Comparison of ENCODE assay signal across 10 cellular contexts in genomic region chr16:75061677-75062076, GRCh38. TPM values are rescaled to one million over a fixed set of nuclear protein-coding genes. Genes with fewer than 3 reads are reported as not detected.
DNase-seq lines count a peak whose midpoint lies in the region; ATAC-seq and TF ChIP-seq lines count a peak whose summit lies in the region.
"Had no signal": no experiment of that assay in that cellular context is flagged by ENCODE, and none has a peak within 500 bp of the region (broad histone marks: within the 10 kb centered on the region; RNA-seq: fewer than 3 reads in every experiment).

No MANE protein-coding gene starts in this region.

- intact Hi-C loops in Panc1 (cut with micrococcal nuclease; ENCODE audit: unreplicated experiment), result no loop called here

- no peak overlapping the region for H3K4me2 ChIP-seq in hepatocyte

- H3K79me2 ChIP-seq in hepatocyte, result peaks cover 88% of the 10 kb centered on the region

- peaks cover 6% of the 10 kb centered on the region for H4K20me1 ChIP-seq in hepatocyte (ENCODE audit: insufficient read depth, poor library complexity, severe bottlenecking)

- H3K9me2 ChIP-seq in hepatocyte (replicated peaks; ENCODE audit: insufficient read depth), result no peaks in the 10 kb centered on the region

- H3K9me3 ChIP-seq in Panc1 (ENCODE audit: control insufficient read depth, insufficient read depth, low read depth, low read length), result no peaks in the 10 kb centered on the region
- no peaks in the 10 kb centered on the region for H3K9me3 ChIP-seq in hepatocyte (ENCODE audit: low read depth)
- no peaks in the 10 kb centered on the region for H3K9me3 ChIP-seq in thymus (ENCODE audit: control insufficient read depth)
- H3K9me3 ChIP-seq: SJSA1 had no signal

- CTCF ChIA-PET in activated CD4-positive, alpha-beta T cell treated with anti-CD3 and anti-CD28 coated beads, Interleukin-2, amount 10 ng/mL, durations not matched to agents 7 days and 5 days (lab: Charles Lee), result interaction anchor here (0.9 to 3.0 kb wide), 5 partner anchors 9 to 50 kb away, joined by 3 to 11 read pairs (median 5); no protein-coding TSS in a partner anchor
- CTCF ChIA-PET in Panc1 (lab: Charles Lee), result interaction anchor here (1.0 kb wide), 1 partner anchor 50 kb away, joined by 4 read pairs; no protein-coding TSS in a partner anchor

- H3K9me3 Mint-ChIP-seq in activated CD4-positive, alpha-beta T cell treated with anti-CD3 and anti-CD28 coated beads, Interleukin-2, amount 10 ng/mL, durations not matched to agents 7 days and 5 days, result no peaks in the 10 kb centered on the region
- H3K9me3 Mint-ChIP-seq: activated naive CD4-positive, alpha-beta T cell treated with anti-CD3 and anti-CD28 coated beads for 36 hours had no signal

- TF ChIP-seq CTCF in Panc1 (IDR thresholded peaks at IDR 0.05) (no peak), hepatocyte (IDR thresholded peaks at IDR 0.05; ENCODE audit: poor library complexity) (no peak)

- H3K4me3 ChIP-seq in Panc1 (ENCODE audit: low read depth in 2 of 2, low read length in 2 of 2) (no peak overlapping the region), hepatocyte (no peak overlapping the region), thymus (ENCODE audit: low read length) (no peak overlapping the region)
- H3K4me3 ChIP-seq: SJSA1 had no signal

- 90% methylated on average over 4 of the region's 4 CpGs for WGBS in hepatocyte (ENCODE audit: low lambda C conversion rate, missing lambda C conversion rate)
- 41% methylated on average over 4 of the region's 4 CpGs for WGBS in thymus

- POLR2A ChIA-PET in activated CD4-positive, alpha-beta T cell treated with anti-CD3 and anti-CD28 coated beads, Interleukin-2, amount 10 ng/mL, durations not matched to agents 7 days and 5 days (lab: Charles Lee), result no interaction called here
- POLR2A ChIA-PET in Panc1 (lab: Charles Lee), result no interaction called here

- peak overlapping the region; percentile 65 for H3K27ac ChIP-seq in Panc1 (ENCODE audit: low read length)
- H3K27ac ChIP-seq in hepatocyte, result peak overlapping the region; percentile 24
- peak overlapping the region; percentile 88 for H3K27ac ChIP-seq in thymus (ENCODE audit: low read depth)
- H3K27ac ChIP-seq: SJSA1 had no signal

- H3K27me3 Mint-ChIP-seq in activated CD4-positive, alpha-beta T cell treated with anti-CD3 and anti-CD28 coated beads, Interleukin-2, amount 10 ng/mL, durations not matched to agents 7 days and 5 days, result no peaks in the 10 kb centered on the region

- no peak overlapping the region for H3K4me3 Mint-ChIP-seq in activated CD4-positive, alpha-beta T cell treated with anti-CD3 and anti-CD28 coated beads, Interleukin-2, amount 10 ng/mL, durations not matched to agents 7 days and 5 days
- H3K4me3 Mint-ChIP-seq: activated naive CD4-positive, alpha-beta T cell treated with anti-CD3 and anti-CD28 coated beads for 36 hours had no signal

- peaks cover 31% of the 10 kb centered on the region for H3K4me1 ChIP-seq in Panc1 (ENCODE audit: control insufficient read depth, insufficient read depth, low read length)
- H3K4me1 ChIP-seq in hepatocyte (ENCODE audit: insufficient read depth), result peaks cover 24% of the 10 kb centered on the region
- peaks cover 62% of the 10 kb centered on the region for H3K4me1 ChIP-seq in thymus (ENCODE audit: control insufficient read depth, insufficient read depth, low read length)
- H3K4me1 ChIP-seq: SJSA1 had no signal

- H3K4me1 Mint-ChIP-seq in activated CD4-positive, alpha-beta T cell treated with anti-CD3 and anti-CD28 coated beads, Interleukin-2, amount 10 ng/mL, durations not matched to agents 7 days and 5 days, result peaks cover 50% of the 10 kb centered on the region

- H3K36me3 ChIP-seq in Panc1 (ENCODE audit: control insufficient read depth, insufficient read depth, low read length) (no peaks in the 10 kb centered on the region), hepatocyte (replicated peaks; ENCODE audit: insufficient read depth, low read depth) (no peaks in the 10 kb centered on the region), thymus (ENCODE audit: control insufficient read depth, insufficient read depth) (no peaks in the 10 kb centered on the region)
- H3K36me3 ChIP-seq: SJSA1 had no signal

- no peak overlapping the region for H2AFZ ChIP-seq in hepatocyte

- H3K27ac Mint-ChIP-seq in activated CD4-positive, alpha-beta T cell treated with anti-CD3 and anti-CD28 coated beads, Interleukin-2, amount 10 ng/mL, durations not matched to agents 7 days and 5 days, result peak overlapping the region; percentile 48
- H3K27ac Mint-ChIP-seq: activated naive CD4-positive, alpha-beta T cell treated with anti-CD3 and anti-CD28 coated beads for 36 hours had no signal

- no peak for ATAC-seq in Panc1

- H3K27me3 ChIP-seq in Panc1 (ENCODE audit: control insufficient read depth, insufficient read depth, low read length) (no peaks in the 10 kb centered on the region), hepatocyte (no peaks in the 10 kb centered on the region), thymus (ENCODE audit: control insufficient read depth, insufficient read depth) (no peaks in the 10 kb centered on the region)
- H3K27me3 ChIP-seq: SJSA1 had no signal

- DNase-seq in activated CD4-positive, alpha-beta T cell treated with anti-CD3 and anti-CD28 coated beads, Interleukin-2, amount 10 ng/mL, durations not matched to agents 7 days and 5 days, result no peak
- DNase-seq in activated CD4-positive, alpha-beta T cell treated with anti-CD3 and anti-CD28 coated beads for 48 hours, result no peak
- DNase-seq in Panc1 (ENCODE audit: low read depth, low spot score) (no peak), hepatocyte (ENCODE audit: low spot score) (no peak), NCI-H1092 (lab: John Stamatoyannopoulos, UW) (no peak), dermis blood vessel endothelial cell (no peak)
- DNase-seq in stimulated activated CD4-positive, alpha-beta T cell treated with anti-CD3 and anti-CD28 coated beads, Interleukin-4, amount 100 ng/mL, for 24 hours, result no peak
- DNase-seq: activated naive CD4-positive, alpha-beta T cell treated with anti-CD3 and anti-CD28 coated beads for 36 hours had no signal

- in situ Hi-C loops in Panc1 (cut with HindIII; ENCODE audit: low pct_unique_long_range_greater_than_20kb, low sequenced_read_pairs), result no loop called here

- peaks cover under 1% of the 10 kb centered on the region for H3K36me3 Mint-ChIP-seq in activated CD4-positive, alpha-beta T cell treated with anti-CD3 and anti-CD28 coated beads, Interleukin-2, amount 10 ng/mL, durations not matched to agents 7 days and 5 days (ENCODE audit: low read depth)

- no TSS peak for BruUV-seq in Panc1 (replicated peaks; lab: Mats Ljungman, UMichigan)

RNA-seq across cellular contexts. Expression of gene LDHD, which starts 54.9 kb away (rescaled TPM):
- total RNA-seq in activated CD4-positive, alpha-beta T cell treated with anti-CD3 and anti-CD28 coated beads, Interleukin-2, amount 10 ng/mL, durations not matched to agents 7 days and 5 days, result under 1 TPM in 1 of 2 experiments, not detected in 1; 0.20 TPM
- total RNA-seq in Panc1 (2021; ENCODE audit: unreplicated experiment), result 3.1 TPM
- polyA plus RNA-seq in Panc1 (2012; ENCODE audit: insufficient read length), result 6.0 TPM
- 12.7 and 13.9 TPM in 2 replicates for total RNA-seq in hepatocyte
- polyA plus RNA-seq in hepatocyte, result 10.8 and 21.9 TPM in 2 replicates
- polyA plus RNA-seq in thymus, result 1.6 TPM
- total RNA-seq in dermis blood vessel endothelial cell, result 1.7 and 2.1 TPM in 2 replicates

Comparison
In these comparisons a context has a peak if more than half of its experiments do, and no peak if none do; other contexts are left out.
1. H3K27ac ChIP-seq: peak in every context shown above with its lines; median percentile 88 in thymus; 65 in Panc1; 24 in hepatocyte.